ENCODE assay signal across 23 cellular contexts in genomic region chr10:123888751-123889150, GRCh38. TPM values are rescaled to one million over a fixed set of nuclear protein-coding genes. Genes with fewer than 3 reads are reported as not detected.
"Had no signal": no experiment of that assay in that cellular context is flagged by ENCODE, and none has a peak within 500 bp of the region (broad histone marks: within the 10 kb centered on the region; RNA-seq: fewer than 3 reads in every experiment).

No MANE protein-coding gene starts in this region.

- H3K4me3 ChIP-seq: colonic mucosa, heart right ventricle, psoas muscle, skin epidermis, upper lobe of right lung, vagina had no signal

- H3K27ac ChIP-seq: colonic mucosa, heart right ventricle, parathyroid adenoma, psoas muscle, upper lobe of right lung, vagina had no signal

- H3K9ac ChIP-seq: parathyroid adenoma had no signal

- ATAC-seq: heart right ventricle; left cardiac atrium; natural killer cell; psoas muscle; sciatic nerve; stimulated activated naive CD8-positive, alpha-beta T cell treated with anti-CD3 and anti-CD28 coated beads, Interleukin-15, amount 100 ng/mL, for 72 hours; upper lobe of right lung had no signal

- DNase-seq: cerebellar nuclear complex; colonic mucosa; effector CD4-positive, alpha-beta T cell; heart right ventricle; immature natural killer cell; kidney; left cardiac atrium; natural killer cell; nucleus accumbens; psoas muscle; stimulated activated CD4-positive, alpha-beta T cell treated with anti-CD3 and anti-CD28 coated beads, Interleukin-2, amount 100 ng/mL, for 24 hours; stimulated activated CD4-positive, alpha-beta T cell treated with anti-CD3 and anti-CD28 coated beads, Interleukin-4, amount 100 ng/mL, for 4 hours; stimulated activated naive B cell treated with anti-CD40 and anti-IgM and Interleukin-4, amounts not matched to agents 10 μg/mL and 1 μg/mL and 100 μg/mL, for 72 hours; stimulated activated naive CD8-positive, alpha-beta T cell treated with anti-CD3 and anti-CD28 coated beads, Interleukin-15, amount 100 ng/mL, for 72 hours; substantia nigra; upper lobe of right lung had no signal

- H3K27me3 ChIP-seq: colonic mucosa, vagina had no signal

- H3K9me3 ChIP-seq: colonic mucosa, heart right ventricle, psoas muscle, upper lobe of right lung, vagina had no signal

- H3K36me3 ChIP-seq: colonic mucosa, heart right ventricle, upper lobe of right lung, vagina had no signal

- H3K4me1 ChIP-seq: colonic mucosa, parathyroid adenoma, psoas muscle, upper lobe of right lung had no signal

- H2AFZ ChIP-seq: parathyroid adenoma had no signal

RNA-seq across cellular contexts. Expression of gene CPXM2, which starts 2.9 kb away (rescaled TPM):
- total RNA-seq: mononuclear cell, myocyte, natural killer cell, neural crest cell had no signal
- polyA plus RNA-seq: immature natural killer cell had no signal
